In the genomic region with DNA sequence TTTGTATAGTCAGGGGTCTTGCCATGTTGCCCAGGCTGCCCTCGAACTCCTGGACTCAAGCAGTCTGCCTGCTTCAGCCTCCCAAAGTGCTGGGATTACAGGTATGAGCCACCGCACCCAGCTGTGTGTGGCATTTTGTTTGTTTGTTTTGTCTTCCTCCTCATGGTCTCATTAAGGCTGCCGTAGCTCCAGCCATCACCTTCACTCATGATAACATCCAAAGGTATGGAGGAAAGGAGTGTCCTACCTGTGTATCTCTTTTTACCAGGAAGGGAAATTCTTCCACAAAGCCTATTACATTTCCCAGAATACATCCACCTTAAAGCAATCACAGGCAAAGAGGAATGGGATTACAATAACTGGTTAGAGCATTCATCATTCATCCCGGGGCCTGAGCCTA, we compare ENCODE assay signal across 1 cellular context.
TF ChIP-seq lines count a peak whose summit lies in the region.

No MANE protein-coding gene starts in this region.

TF ChIP-seq in H1, 55 proteins besides CTCF, POLR2A, EP300 and RAD21 (continued from another document):
- no peak for TF ChIP-seq RBBP5 (IDR thresholded peaks at IDR 0.05; ENCODE audit: borderline replicate concordance, low read depth, low read length)
